ENCODE assay signal across 27 cellular contexts in the genomic region with DNA sequence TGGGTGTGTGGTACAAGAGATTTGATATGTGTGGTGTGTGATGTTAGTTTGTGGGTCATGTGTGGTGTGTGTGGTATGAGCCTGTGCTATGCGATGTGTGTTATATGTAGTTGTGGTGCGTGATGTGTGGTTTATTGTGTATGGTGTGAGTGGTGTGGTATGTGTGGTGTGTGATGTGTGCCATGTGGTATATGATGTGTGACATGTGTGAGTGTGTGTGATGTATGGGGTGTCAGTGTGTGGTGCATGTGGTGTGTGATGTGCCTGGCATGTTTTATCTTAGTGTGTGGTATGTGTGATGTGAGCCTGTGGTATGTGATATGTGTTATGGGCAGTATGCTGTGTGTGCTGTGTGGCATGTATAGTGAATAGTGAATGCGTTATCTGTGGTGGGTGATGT.
"Had no signal": no experiment of that assay in that cellular context is flagged by ENCODE, and none has a peak within 500 bp of the region (broad histone marks: within the 10 kb centered on the region; RNA-seq: fewer than 3 reads in every experiment).

No MANE protein-coding gene starts in this region.

- H3K4me3 ChIP-seq: ovary, psoas muscle, skin epidermis, smooth muscle cell, spleen, suprapubic skin, testis, tibial artery, transverse colon, upper lobe of left lung, vagina had no signal

- H3K4me1 ChIP-seq: parathyroid adenoma, psoas muscle, spleen, testis, transverse colon, upper lobe of left lung had no signal

- H3K27me3 ChIP-seq: ovary, spleen, testis, transverse colon, upper lobe of left lung, vagina had no signal

- DNase-seq: naive thymus-derived CD8-positive, alpha-beta T cell; nephron progenitor cell; occipital lobe; ovary; psoas muscle; right cardiac atrium; spleen; stimulated activated CD4-positive, alpha-beta T cell treated with anti-CD3 and anti-CD28 coated beads, Interleukin-12 subunit alpha, Interleukin-12 subunit beta, amount 100 ng/mL, for 4 hours; stimulated activated CD4-positive, alpha-beta T cell treated with anti-CD3 and anti-CD28 coated beads, Interleukin-1b, Interleukin-23, amount 100 ng/mL, for 48 hours; stimulated activated CD4-positive, alpha-beta T cell treated with anti-CD3 and anti-CD28 coated beads, Interleukin-4, amount 100 ng/mL, for 1 hour; stimulated activated CD4-positive, alpha-beta T cell treated with anti-CD3 and anti-CD28 coated beads, Interleukin-4, amount 100 ng/mL, for 4 hours; stimulated activated CD8-positive, alpha-beta memory T cell treated with anti-CD3 and anti-CD28 coated beads, Interleukin-4, amount 100 ng/mL, for 48 hours; stimulated activated naive CD4-positive, alpha-beta T cell; stimulated activated naive CD8-positive, alpha-beta T cell treated with anti-CD3 and anti-CD28 coated beads, Interleukin-15, amount 100 ng/mL, for 72 hours; stimulated activated naive CD8-positive, alpha-beta T cell treated with anti-CD3 and anti-CD28 coated beads, Interleukin-15, Interleukin-2, amounts not matched to agents 100 U/mL and 50 U/mL, for 24 hours; substantia nigra; testis; transverse colon; upper lobe of left lung had no signal

- H3K36me3 ChIP-seq: ovary, spleen, suprapubic skin, tibial artery, transverse colon, upper lobe of left lung, vagina had no signal

- H3K27ac ChIP-seq: ovary, parathyroid adenoma, psoas muscle, skin epidermis, spleen, suprapubic skin, testis, tibial artery, transverse colon, upper lobe of left lung, vagina had no signal

- H3K9me3 ChIP-seq: ovary, psoas muscle, suprapubic skin, testis, tibial artery, transverse colon, upper lobe of left lung, vagina had no signal

- ATAC-seq: naive thymus-derived CD8-positive, alpha-beta T cell; psoas muscle; right cardiac atrium; sciatic nerve; stimulated activated memory B cell treated with anti-CD40 and anti-IgM and Interleukin-4, amounts not matched to agents 10 μg/mL and 1 μg/mL and 100 μg/mL, for 72 hours; stimulated activated naive CD8-positive, alpha-beta T cell treated with anti-CD3 and anti-CD28 coated beads, Interleukin-15, amount 100 ng/mL, for 72 hours; stimulated activated naive CD8-positive, alpha-beta T cell treated with anti-CD3 and anti-CD28 coated beads, Interleukin-15, Interleukin-2, amounts not matched to agents 100 U/mL and 50 U/mL, for 24 hours had no signal

- H3K4me2 ChIP-seq: smooth muscle cell had no signal

- H2AFZ ChIP-seq: parathyroid adenoma had no signal

- H3K79me2 ChIP-seq: parathyroid adenoma had no signal

- H3K9ac ChIP-seq: parathyroid adenoma had no signal
